Comparison of ENCODE assay signal across 27 cellular contexts in genomic region chr13:77056886-77057285, GRCh38.
"Had no signal": no experiment of that assay in that cellular context is flagged by ENCODE, and none has a peak within 500 bp of the region (broad histone marks: within the 10 kb centered on the region; RNA-seq: fewer than 3 reads in every experiment).

No MANE protein-coding gene starts in this region.

- H3K4me3 ChIP-seq: breast epithelium, esophagus muscularis mucosa, heart right ventricle, lower lobe of right lung, mucosa of descending colon, ovary, prostate gland, sigmoid colon, testis had no signal

- H3K27me3 Mint-ChIP-seq: activated CD4-positive, alpha-beta memory T cell treated with anti-CD3 and anti-CD28 coated beads for 36 hours; dendritic cell treated with granulocyte-macrophage colony-stimulating factor and Interleukin-4, amounts not matched to agents 40 ng/mL and 50 ng/mL, for 4 days had no signal

- H3K36me3 ChIP-seq: breast epithelium, ovary, prostate gland had no signal

- H3K9me3 Mint-ChIP-seq: activated CD4-positive, alpha-beta memory T cell treated with anti-CD3 and anti-CD28 coated beads for 36 hours; dendritic cell treated with granulocyte-macrophage colony-stimulating factor and Interleukin-4, amounts not matched to agents 40 ng/mL and 50 ng/mL, for 4 days; endodermal cell; nephron had no signal

- H3K4me1 Mint-ChIP-seq: endodermal cell, nephron had no signal

- DNase-seq: activated CD4-positive, alpha-beta memory T cell treated with anti-CD3 and anti-CD28 coated beads for 36 hours; activated CD4-positive, alpha-beta T cell treated with anti-CD3 and anti-CD28 coated beads for 4 hours; activated effector memory CD4-positive, alpha-beta T cell treated with Interleukin-2 at 50 U/mL for 16 hours; activated naive CD4-positive, alpha-beta T cell treated with Interleukin-2 at 50 U/mL for 16 hours; activated T-cell treated with anti-CD3 and anti-CD28 coated beads, Interleukin-2, amount 50 U/mL, for 48 hours; amygdala; central memory CD4-positive, alpha-beta T cell; endodermal cell; foreskin keratinocyte; heart right ventricle; lower lobe of right lung; mucosa of descending colon; ovary; retina; sigmoid colon; small intestine; stimulated activated CD4-positive, alpha-beta T cell treated with anti-CD3 and anti-CD28 coated beads, Interleukin-4, amount 100 ng/mL, for 4 hours; stimulated activated CD8-positive, alpha-beta memory T cell treated with anti-CD3 and anti-CD28 coated beads, Interleukin-4, amount 100 ng/mL, for 48 hours; stimulated activated naive CD4-positive, alpha-beta T cell; testis; trophoblast cell had no signal

- H3K9me3 ChIP-seq: breast epithelium, esophagus muscularis mucosa, heart right ventricle, lower lobe of right lung, mucosa of descending colon, neutrophil, ovary, prostate gland, sigmoid colon, testis had no signal

- ATAC-seq: foreskin keratinocyte, heart right ventricle, mucosa of descending colon had no signal

- H3K27ac Mint-ChIP-seq: activated CD4-positive, alpha-beta memory T cell treated with anti-CD3 and anti-CD28 coated beads for 36 hours; dendritic cell treated with granulocyte-macrophage colony-stimulating factor and Interleukin-4, amounts not matched to agents 40 ng/mL and 50 ng/mL, for 4 days; endodermal cell; nephron had no signal

- H3K4me3 Mint-ChIP-seq: activated CD4-positive, alpha-beta memory T cell treated with anti-CD3 and anti-CD28 coated beads for 36 hours; dendritic cell treated with granulocyte-macrophage colony-stimulating factor and Interleukin-4, amounts not matched to agents 40 ng/mL and 50 ng/mL, for 4 days; endodermal cell; nephron had no signal

- H3K4me1 ChIP-seq: breast epithelium, esophagus muscularis mucosa, foreskin keratinocyte, heart right ventricle, lower lobe of right lung, prostate gland, sigmoid colon, testis had no signal

- H3K27me3 ChIP-seq: breast epithelium, esophagus muscularis mucosa, foreskin keratinocyte, heart right ventricle, neutrophil, ovary, sigmoid colon, testis had no signal

- H3K27ac ChIP-seq: esophagus muscularis mucosa, foreskin keratinocyte, heart right ventricle, lower lobe of right lung, neutrophil, ovary, sigmoid colon, testis had no signal
